In genomic region chr7:30613366-30614325, GRCh38 we compare ENCODE assay signal across 1 cellular context.
TF ChIP-seq lines count a peak whose summit lies in the region.

No MANE protein-coding gene starts in this region.

TF ChIP-seq in K562, 482 proteins besides CTCF, POLR2A, EP300 and RAD21 (continued from another document):
- TF ChIP-seq ZNF407 (IDR thresholded peaks at IDR 0.05; ENCODE audit: low read depth) (no peak), SUPT5H (IDR thresholded peaks at IDR 0.05) (peak; percentile 41), TCF7 (IDR thresholded peaks at IDR 0.05; ENCODE audit: borderline replicate concordance) (no peak), BCLAF1 (IDR thresholded peaks at IDR 0.05; ENCODE audit: borderline replicate concordance in 1 of 2, control insufficient read depth in 1 of 2, low read depth in 2 of 2, low read length in 1 of 2) (no peak), SIN3A (IDR thresholded peaks at IDR 0.05; ENCODE audit: borderline replicate concordance in 2 of 2, control insufficient read depth in 1 of 2, low read depth in 2 of 2, low read length in 2 of 2) (no peak), REST (CRISPR knock-in tag; IDR thresholded peaks at IDR 0.05; ENCODE audit: low read depth) (no peak), TAF9B (IDR thresholded peaks at IDR 0.05; ENCODE audit: partially characterized antibody) (no peak), ETS2 (tag; IDR thresholded peaks at IDR 0.05; ENCODE audit: borderline replicate concordance, poor library complexity, severe bottlenecking) (no peak), MAFK (IDR thresholded peaks at IDR 0.05; ENCODE audit: low read length) (peak; percentile 84), CREB3L1 (IDR thresholded peaks at IDR 0.05; ENCODE audit: borderline replicate concordance, low read depth) (no peak), RBM22 (IDR thresholded peaks at IDR 0.05; ENCODE audit: low read depth, low read length, poor library complexity, severe bottlenecking) (peak; percentile 40), MAFG (tag; conservative IDR thresholded peaks at IDR 0.05) (peak; percentile 84), ZNF12 (CRISPR knock-in tag; IDR thresholded peaks at IDR 0.05) (no peak), ZNF316 (IDR thresholded peaks at IDR 0.05) (peak; percentile 94), GATA2 (CRISPR knock-in tag; IDR thresholded peaks at IDR 0.05) (no peak), MAFF (IDR thresholded peaks at IDR 0.05; ENCODE audit: low read length) (peak; percentile 78), MTA2 (IDR thresholded peaks at IDR 0.05; ENCODE audit: low read depth) (no peak), C11orf30 (IDR thresholded peaks at IDR 0.05; ENCODE audit: low read depth) (peak; percentile 92), MEF2D (tag; conservative IDR thresholded peaks at IDR 0.05; ENCODE audit: low read depth) (no peak), HIVEP1 (CRISPR knock-in tag; IDR thresholded peaks at IDR 0.05) (no peak), HNRNPUL1 (IDR thresholded peaks at IDR 0.05; ENCODE audit: low read length) (no peak)
- TF ChIP-seq, protein P1, sequence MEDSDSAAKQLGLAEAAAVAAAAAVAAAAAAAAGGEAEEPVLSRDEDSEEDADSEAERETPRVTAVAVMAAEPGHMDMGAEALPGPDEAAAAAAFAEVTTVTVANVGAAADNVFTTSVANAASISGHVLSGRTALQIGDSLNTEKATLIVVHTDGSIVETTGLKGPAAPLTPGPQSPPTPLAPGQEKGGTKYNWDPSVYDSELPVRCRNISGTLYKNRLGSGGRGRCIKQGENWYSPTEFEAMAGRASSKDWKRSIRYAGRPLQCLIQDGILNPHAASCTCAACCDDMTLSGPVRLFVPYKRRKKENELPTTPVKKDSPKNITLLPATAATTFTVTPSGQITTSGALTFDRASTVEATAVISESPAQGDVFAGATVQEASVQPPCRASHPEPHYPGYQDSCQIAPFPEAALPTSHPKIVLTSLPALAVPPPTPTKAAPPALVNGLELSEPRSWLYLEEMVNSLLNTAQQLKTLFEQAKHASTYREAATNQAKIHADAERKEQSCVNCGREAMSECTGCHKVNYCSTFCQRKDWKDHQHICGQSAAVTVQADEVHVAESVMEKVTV (CRISPR knock-in tag; IDR thresholded peaks at IDR 0.05) = no peak
TF ChIP-seq in K562: peak in this region for 7.
